Comparison of ENCODE assay signal across 24 cellular contexts in the genomic region with DNA sequence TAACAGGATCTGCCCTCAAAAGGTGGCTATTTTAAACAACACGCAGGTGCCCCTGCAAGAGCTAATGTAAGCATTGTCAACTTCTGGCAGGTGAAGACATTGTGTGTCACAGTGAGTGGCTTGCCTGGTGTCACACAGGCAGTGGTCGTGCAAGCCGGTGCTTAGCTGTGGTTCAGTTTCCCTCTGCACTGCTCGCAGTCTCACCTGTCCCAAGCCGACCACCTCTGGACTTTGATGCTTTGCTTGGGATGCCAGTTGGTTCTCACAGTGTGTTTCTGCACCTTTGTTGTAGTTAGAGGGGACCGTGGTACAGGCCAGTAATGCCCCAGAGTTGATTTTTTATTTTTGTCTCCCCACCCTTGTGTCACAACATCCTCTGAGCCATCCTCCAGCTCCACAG.
"Had no signal": no experiment of that assay in that cellular context is flagged by ENCODE, and none has a peak within 500 bp of the region (broad histone marks: within the 10 kb centered on the region; RNA-seq: fewer than 3 reads in every experiment).

No MANE protein-coding gene starts in this region.

- H2AFZ ChIP-seq: parathyroid adenoma had no signal

- H3K4me3 ChIP-seq: breast epithelium, coronary artery, esophagus squamous epithelium, gastrocnemius medialis, mucosa of descending colon had no signal

- H3K4me1 ChIP-seq: parathyroid adenoma had no signal

- H3K27ac ChIP-seq: coronary artery, parathyroid adenoma had no signal

- DNase-seq: activated B cell treated with CpG ODN at 0.5 μM for 24 hours; activated CD4-positive, alpha-beta T cell treated with anti-CD3 and anti-CD28 coated beads for 36 hours; activated CD4-positive, alpha-beta T cell treated with anti-CD3 and anti-CD28 coated beads, Interleukin-2, amount 50 U/mL, for 48 hours; activated effector memory CD4-positive, alpha-beta T cell treated with Interleukin-2 at 50 U/mL for 16 hours; activated naive CD4-positive, alpha-beta T cell treated with anti-CD3 and anti-CD28 coated beads for 36 hours; activated naive CD8-positive, alpha-beta T cell treated with anti-CD3 and anti-CD28 coated beads, Interleukin-2, amount 10 ng/mL, durations not matched to agents 7 days and 5 days; activated T-cell treated with anti-CD3 and anti-CD28 coated beads, Interleukin-2, amount 50 U/mL, for 48 hours; amniotic stem cell; esophagus squamous epithelium; gastrocnemius medialis; head of caudate nucleus; hypothalamus; left colon; mesenchymal stem cell; mucosa of descending colon; nucleus accumbens; right cardiac atrium; stimulated activated CD4-positive, alpha-beta T cell treated with anti-CD3 and anti-CD28 coated beads, Interleukin-4, amount 100 ng/mL, for 24 hours; stimulated activated naive CD4-positive, alpha-beta T cell treated with Interleukin-2 at 50 U/mL for 16 hours; T-helper 9 cell had no signal

- H3K79me2 ChIP-seq: parathyroid adenoma had no signal

- H3K36me3 ChIP-seq: breast epithelium had no signal

- ATAC-seq: activated CD4-positive, alpha-beta T cell treated with anti-CD3 and anti-CD28 coated beads for 36 hours; gastrocnemius medialis; left colon; mucosa of descending colon; right cardiac atrium had no signal

- FAIRE-seq: keratinocyte had no signal

- H3K27me3 ChIP-seq: breast epithelium, esophagus squamous epithelium, gastrocnemius medialis had no signal

- H3K9ac ChIP-seq: parathyroid adenoma had no signal

- H3K9me3 ChIP-seq: breast epithelium, esophagus squamous epithelium, gastrocnemius medialis, mucosa of descending colon had no signal
